8 cellular contexts compared by ENCODE assay signal in genomic region chr7:55593515-55594318, GRCh38. TPM values are rescaled to one million over a fixed set of nuclear protein-coding genes. Genes with fewer than 3 reads are reported as not detected.
A peak's percentile ranks its signal among the peaks of the same experiment; 100 is the strongest.
DNase-seq lines count a peak whose midpoint lies in the region; ATAC-seq and TF ChIP-seq lines count a peak whose summit lies in the region.

No MANE protein-coding gene starts in this region.

- peaks cover 5 to 22% (median 10%) of the 10 kb centered on the region in 4 donors for H3K4me1 Mint-ChIP-seq in CD4-positive, CD25-positive, alpha-beta regulatory T cell

- H3K27ac ChIP-seq in CD4-positive, CD25-positive, alpha-beta regulatory T cell (ENCODE audit: insufficient read depth, low read length, poor library complexity, severe bottlenecking): no peak overlapping the region
- H3K27ac ChIP-seq in ascending aorta: no peak overlapping the region

- no peaks in the 10 kb centered on the region for H3K27me3 ChIP-seq in CD4-positive, CD25-positive, alpha-beta regulatory T cell (ENCODE audit: control insufficient read depth, insufficient read depth, low read length)
- no peaks in the 10 kb centered on the region for H3K27me3 ChIP-seq in ascending aorta

- DNase-seq in CD4-positive, CD25-positive, alpha-beta regulatory T cell: peak; percentile 49 to 62 (median 53)
- DNase-seq in LNCaP clone FGC (ENCODE audit: low read depth): no peak
- DNase-seq in T-helper 1 cell: peak; percentile 37 to 62 (median 52)
- peak in 1 of 2 donors; percentile 76 for DNase-seq in ascending aorta (ENCODE audit: low spot score in 2 of 2)
- peak; percentile 39 for DNase-seq in iris pigment epithelial cell (ENCODE audit: low read depth)
- DNase-seq in stimulated activated CD4-positive, alpha-beta T cell treated with anti-CD3 and anti-CD28 coated beads, Interleukin-2, amount 100 ng/mL, for 48 hours: peak; percentile 79 to 84
- DNase-seq in OCI-M2 (lab: John Stamatoyannopoulos, UW; ENCODE audit: unreplicated experiment): no peak

- peak overlapping the region in 1 of 3 donors; percentile 63 for H3K27ac Mint-ChIP-seq in CD4-positive, CD25-positive, alpha-beta regulatory T cell

- no peaks in the 10 kb centered on the region for H3K36me3 ChIP-seq in CD4-positive, CD25-positive, alpha-beta regulatory T cell (ENCODE audit: control insufficient read depth, insufficient read depth, low read length)
- H3K36me3 ChIP-seq in ascending aorta: no peaks in the 10 kb centered on the region

- peaks cover 14% of the 10 kb centered on the region for H3K27me3 Mint-ChIP-seq in CD4-positive, CD25-positive, alpha-beta regulatory T cell

- intact Hi-C loops in ascending aorta (cut with DNase I): no loop called here

- no peaks in the 10 kb centered on the region for H3K9me3 ChIP-seq in CD4-positive, CD25-positive, alpha-beta regulatory T cell (ENCODE audit: control insufficient read depth in 2 of 2, low read length in 2 of 2)
- H3K9me3 ChIP-seq in ascending aorta: no peaks in the 10 kb centered on the region

- ATAC-seq in CD4-positive, CD25-positive, alpha-beta regulatory T cell (ENCODE audit: low read depth in 2 of 2): peak; percentile 5 to 57
- peak; percentile 55 for ATAC-seq in GM19328 (IDR thresholded peaks at IDR 0.05; ENCODE audit: unreplicated experiment)

- H3K4me3 Mint-ChIP-seq in CD4-positive, CD25-positive, alpha-beta regulatory T cell: no peak overlapping the region

- H3K4me3 ChIP-seq in CD4-positive, CD25-positive, alpha-beta regulatory T cell (ENCODE audit: low read depth, low read length): no peak overlapping the region
- H3K4me3 ChIP-seq in LNCaP clone FGC (ENCODE audit: low read depth, low read length) (no peak overlapping the region), ascending aorta (no peak overlapping the region)

- TF ChIP-seq CTCF in LNCaP clone FGC (IDR thresholded peaks at IDR 0.05; ENCODE audit: control insufficient read depth, extremely low read depth, insufficient read depth) (peak; percentile 80), ascending aorta (IDR thresholded peaks at IDR 0.05) (peak; percentile 25 to 77 (median 52))

- H3K9me3 Mint-ChIP-seq in CD4-positive, CD25-positive, alpha-beta regulatory T cell: no peaks in the 10 kb centered on the region

- H3K36me3 Mint-ChIP-seq in CD4-positive, CD25-positive, alpha-beta regulatory T cell: no peaks in the 10 kb centered on the region

- H3K4me1 ChIP-seq in CD4-positive, CD25-positive, alpha-beta regulatory T cell (ENCODE audit: control insufficient read depth, insufficient read depth, low read length, poor library complexity, severe bottlenecking): peaks cover 9% of the 10 kb centered on the region
- no peaks in the 10 kb centered on the region for H3K4me1 ChIP-seq in ascending aorta

RNA-seq across cellular contexts. Expression of gene VOPP1, which starts 21.4 kb away (rescaled TPM):
- total RNA-seq in CD4-positive, CD25-positive, alpha-beta regulatory T cell: 128 TPM
- polyA plus RNA-seq in CD4-positive, CD25-positive, alpha-beta regulatory T cell: 10 to 100 TPM; 40.3 to 68.4 (median 56.1) TPM
- 78.8 TPM for total RNA-seq in ascending aorta

Comparison
In these comparisons a context has a peak if more than half of its experiments do, and no peak if none do; other contexts are left out.
1. DNase-seq: peak in CD4-positive, CD25-positive, alpha-beta regulatory T cell (3 of 3), T-helper 1 cell (5 of 5), iris pigment epithelial cell (single experiment) and stimulated activated CD4-positive, alpha-beta T cell treated with anti-CD3 and anti-CD28 coated beads, Interleukin-2, amount 100 ng/mL, for 48 hours (2 of 2); none in LNCaP clone FGC (single experiment) and OCI-M2 (single experiment).